Comparison of ENCODE assay signal across 1 cellular context in genomic region chr6:16182428-16182827, GRCh38.
TF ChIP-seq lines count a peak whose summit lies in the region.

No MANE protein-coding gene starts in this region.

TF ChIP-seq in SK-N-SH treated with all-trans-retinoic acid at 6 μM for 48 hours, 23 proteins besides CTCF, POLR2A, EP300 and RAD21 (continued from another document):
- TF ChIP-seq, protein P1, sequence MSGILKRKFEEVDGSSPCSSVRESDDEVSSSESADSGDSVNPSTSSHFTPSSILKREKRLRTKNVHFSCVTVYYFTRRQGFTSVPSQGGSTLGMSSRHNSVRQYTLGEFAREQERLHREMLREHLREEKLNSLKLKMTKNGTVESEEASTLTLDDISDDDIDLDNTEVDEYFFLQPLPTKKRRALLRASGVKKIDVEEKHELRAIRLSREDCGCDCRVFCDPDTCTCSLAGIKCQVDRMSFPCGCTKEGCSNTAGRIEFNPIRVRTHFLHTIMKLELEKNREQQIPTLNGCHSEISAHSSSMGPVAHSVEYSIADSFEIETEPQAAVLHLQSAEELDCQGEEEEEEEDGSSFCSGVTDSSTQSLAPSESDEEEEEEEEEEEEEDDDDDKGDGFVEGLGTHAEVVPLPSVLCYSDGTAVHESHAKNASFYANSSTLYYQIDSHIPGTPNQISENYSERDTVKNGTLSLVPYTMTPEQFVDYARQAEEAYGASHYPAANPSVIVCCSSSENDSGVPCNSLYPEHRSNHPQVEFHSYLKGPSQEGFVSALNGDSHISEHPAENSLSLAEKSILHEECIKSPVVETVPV (CRISPR knock-in tag; IDR thresholded peaks at IDR 0.05) = no peak
- TF ChIP-seq ISL1 (CRISPR knock-in tag; IDR thresholded peaks at IDR 0.05) (no peak), OSR1 (CRISPR knock-in tag; IDR thresholded peaks at IDR 0.05) (no peak)
